In genomic region chr21:33327326-33327725, GRCh38 we compare ENCODE assay signal across 13 cellular contexts. TPM values are rescaled to one million over a fixed set of nuclear protein-coding genes. Genes with fewer than 3 reads are reported as not detected.
DNase-seq lines count a peak whose midpoint lies in the region; ATAC-seq and TF ChIP-seq lines count a peak whose summit lies in the region.
"Had no signal": no experiment of that assay in that cellular context is flagged by ENCODE, and none has a peak within 500 bp of the region (broad histone marks: within the 10 kb centered on the region; RNA-seq: fewer than 3 reads in every experiment).

No MANE protein-coding gene starts in this region.

- ATAC-seq in activated T-cell treated with anti-CD3 and anti-CD28 coated beads, Interleukin-2, amount 50 U/mL, for 72 hours (replicated peaks in 1 of 2), result no peak
- ATAC-seq in memory B cell (ENCODE audit: low read depth), result no peak
- no peak for ATAC-seq in HG03108 (IDR thresholded peaks at IDR 0.05; ENCODE audit: unreplicated experiment)
- ATAC-seq in HG02981 (IDR thresholded peaks at IDR 0.05; ENCODE audit: unreplicated experiment), result no peak

- H2AFZ ChIP-seq in smooth muscle cell (ENCODE audit: low read depth), result no peak overlapping the region

- peaks cover 28% of the 10 kb centered on the region for H4K20me1 ChIP-seq in smooth muscle cell (ENCODE audit: low read depth)

- H3K9ac ChIP-seq in smooth muscle cell (ENCODE audit: low read depth), result no peak overlapping the region

- H3K27me3 ChIP-seq in smooth muscle cell (ENCODE audit: low read depth), result no peaks in the 10 kb centered on the region
- H3K27me3 ChIP-seq: Peyer's patch, sigmoid colon, SJSA1 had no signal

- H3K27ac Mint-ChIP-seq in activated T-cell treated with anti-CD3 and anti-CD28 coated beads, Interleukin-2, amount 50 U/mL, for 72 hours, result peak overlapping the region; percentile 36
- peak overlapping the region; percentile 55 for H3K27ac Mint-ChIP-seq in memory B cell

- no peak overlapping the region for H3K27ac ChIP-seq in smooth muscle cell (ENCODE audit: low read depth)
- H3K27ac ChIP-seq: Peyer's patch, sigmoid colon, SJSA1 had no signal

- TF ChIP-seq CTCF in NB4 (IDR thresholded peaks at IDR 0.05; ENCODE audit: low read depth, low read length) (no peak), smooth muscle cell (IDR thresholded peaks at IDR 0.05; ENCODE audit: borderline replicate concordance, insufficient read depth, poor library complexity, severe bottlenecking) (no peak)

- no peaks in the 10 kb centered on the region for H3K4me1 ChIP-seq in smooth muscle cell (ENCODE audit: low read depth)

- H3K4me3 Mint-ChIP-seq in activated T-cell treated with anti-CD3 and anti-CD28 coated beads, Interleukin-2, amount 50 U/mL, for 72 hours, result peak overlapping the region; percentile 6 to 28
- no peak overlapping the region for H3K4me3 Mint-ChIP-seq in memory B cell

- peaks cover 4% of the 10 kb centered on the region in 2 donors for H3K36me3 Mint-ChIP-seq in activated T-cell treated with anti-CD3 and anti-CD28 coated beads, Interleukin-2, amount 50 U/mL, for 72 hours (ENCODE audit: insufficient read depth in 2 of 2)
- H3K36me3 Mint-ChIP-seq in memory B cell, result peaks cover 10% of the 10 kb centered on the region

- no peaks in the 10 kb centered on the region for H3K9me3 ChIP-seq in smooth muscle cell (replicated peaks; ENCODE audit: low read depth)
- H3K9me3 ChIP-seq: Peyer's patch, sigmoid colon had no signal

- DNase-seq in activated T-cell treated with anti-CD3 and anti-CD28 coated beads, Interleukin-2, amount 50 U/mL, for 72 hours, result no peak
- DNase-seq in activated T-cell treated with anti-CD3 and anti-CD28 coated beads, Interleukin-2, amount 50 U/mL, for 1 hour, result no peak
- no peak for DNase-seq in NB4 (ENCODE audit: low read depth)
- no peak for DNase-seq in memory B cell (ENCODE audit: low spot score in 2 of 2)
- no peak for DNase-seq in smooth muscle cell (lab: John Stamatoyannopoulos, UW; ENCODE audit: unreplicated experiment)
- no peak for DNase-seq in NCI-H526 treated with DMSO at 0.1 percent for 48 hours (lab: John Stamatoyannopoulos, UW)
- DNase-seq: activated naive CD4-positive, alpha-beta T cell treated with anti-CD3 and anti-CD28 coated beads, Interleukin-2, amount 50 U/mL, for 16 hours; NCI-H1694; Peyer's patch; sigmoid colon had no signal

- H3K79me2 ChIP-seq in smooth muscle cell (ENCODE audit: low read depth), result peaks cover 61% of the 10 kb centered on the region

- H3K4me2 ChIP-seq in smooth muscle cell, result peak overlapping the region; percentile 96

- no peak for TF ChIP-seq POLR2A in NB4 (IDR thresholded peaks at IDR 0.05; ENCODE audit: extremely low read depth, insufficient read length)

- no peaks in the 10 kb centered on the region for H3F3A ChIP-seq in smooth muscle cell (ENCODE audit: low read depth)

- H3K9me3 Mint-ChIP-seq in activated T-cell treated with anti-CD3 and anti-CD28 coated beads, Interleukin-2, amount 50 U/mL, for 72 hours, result peaks cover 0 to 3% of the 10 kb centered on the region in 2 donors
- H3K9me3 Mint-ChIP-seq in memory B cell, result no peaks in the 10 kb centered on the region

- 59% methylated on average over 3 of the region's 3 CpGs for WGBS in smooth muscle cell (ENCODE audit: low lambda C conversion rate)

- H3K4me3 ChIP-seq in NB4 (ENCODE audit: low read depth, low read length) (peak overlapping the region; percentile 13), smooth muscle cell (no peak overlapping the region)
- H3K4me3 ChIP-seq: sigmoid colon, SJSA1 had no signal

- peaks cover 28% of the 10 kb centered on the region for H3K4me1 Mint-ChIP-seq in activated T-cell treated with anti-CD3 and anti-CD28 coated beads, Interleukin-2, amount 50 U/mL, for 72 hours (ENCODE audit: low read depth)
- H3K4me1 Mint-ChIP-seq in memory B cell, result peaks cover 43% of the 10 kb centered on the region

- no peaks in the 10 kb centered on the region for H3K27me3 Mint-ChIP-seq in activated T-cell treated with anti-CD3 and anti-CD28 coated beads, Interleukin-2, amount 50 U/mL, for 72 hours (ENCODE audit: low read depth)
- H3K27me3 Mint-ChIP-seq in memory B cell, result no peaks in the 10 kb centered on the region

- no peaks in the 10 kb centered on the region for H3K36me3 ChIP-seq in smooth muscle cell (ENCODE audit: low read depth)
- H3K36me3 ChIP-seq: Peyer's patch had no signal

RNA-seq across cellular contexts. Expression of gene IFNAR1, which starts 2.6 kb away (rescaled TPM):
- total RNA-seq in activated T-cell treated with anti-CD3 and anti-CD28 coated beads, Interleukin-2, amount 50 U/mL, for 72 hours, result 10 to 100 TPM; 28.2 to 29.1 TPM
- total RNA-seq in smooth muscle cell, result 56.6 and 93.0 TPM in 2 replicates
- polyA plus RNA-seq in smooth muscle cell, result 36.7 and 37.1 TPM in 2 replicates
